In genomic region chrX:35340451-35340850, GRCh38 we compare ENCODE assay signal across 23 cellular contexts.
DNase-seq lines count a peak whose midpoint lies in the region; ATAC-seq, FAIRE-seq and TF ChIP-seq lines count a peak whose summit lies in the region.
"Had no signal": no experiment of that assay in that cellular context is flagged by ENCODE, and none has a peak within 500 bp of the region (broad histone marks: within the 10 kb centered on the region; RNA-seq: fewer than 3 reads in every experiment).

No MANE protein-coding gene starts in this region.

- H3K27ac ChIP-seq in astrocyte (ENCODE audit: low read depth, low read length) (no peak overlapping the region), epithelial cell of prostate (peak overlapping the region; percentile 62), neuronal stem cell (replicated peaks; ENCODE audit: low read length) (no peak overlapping the region)
- H3K27ac ChIP-seq: HL-60, KMS-11 had no signal

- H3K4me2 ChIP-seq in astrocyte (ENCODE audit: low read length), result no peak overlapping the region
- no peak overlapping the region for H3K4me2 ChIP-seq in neuronal stem cell (ENCODE audit: insufficient read depth, low read length, poor library complexity, severe bottlenecking)
- H3K4me2 ChIP-seq: KMS-11 had no signal

- no peaks in the 10 kb centered on the region for H3K9me3 Mint-ChIP-seq in astrocyte (ENCODE audit: unreplicated experiment)

- no peak overlapping the region for H2BK12ac ChIP-seq in neuronal stem cell (ENCODE audit: low read length)

- H3K9me3 ChIP-seq in astrocyte (ENCODE audit: insufficient read depth, low read depth, low read length) (no peaks in the 10 kb centered on the region), neuronal stem cell (replicated peaks in 1 of 2; ENCODE audit: control insufficient read depth in 2 of 2, insufficient read depth in 1 of 2, low read depth in 1 of 2, low read length in 2 of 2) (no peaks in the 10 kb centered on the region)

- no peak overlapping the region for H4K91ac ChIP-seq in neuronal stem cell (ENCODE audit: low read depth, low read length, poor library complexity)

- no peaks in the 10 kb centered on the region for H3K27me3 Mint-ChIP-seq in astrocyte (ENCODE audit: low read depth, unreplicated experiment)
- H3K27me3 Mint-ChIP-seq: CD4-positive, alpha-beta memory T cell; IgD-negative memory B cell had no signal

- no peak overlapping the region for H3K9ac ChIP-seq in astrocyte (ENCODE audit: low read length)
- no peak overlapping the region for H3K9ac ChIP-seq in neuronal stem cell (ENCODE audit: low read depth, low read length, poor library complexity)
- H3K9ac ChIP-seq: KMS-11 had no signal

- FAIRE-seq in astrocyte (lab: Jason Lieb, UNC), result peak; percentile 92
- FAIRE-seq: G401.6, H1 had no signal

- H3K4ac ChIP-seq in neuronal stem cell (ENCODE audit: low read length), result no peak overlapping the region

- H3K23ac ChIP-seq in neuronal stem cell (ENCODE audit: low read depth, low read length, poor library complexity), result no peak overlapping the region

- no peak overlapping the region for H4K8ac ChIP-seq in neuronal stem cell (ENCODE audit: low read depth, low read length)

- no peak overlapping the region for H3K18ac ChIP-seq in neuronal stem cell (ENCODE audit: low read length)

- no peaks in the 10 kb centered on the region for H3K4me1 Mint-ChIP-seq in astrocyte (ENCODE audit: low read depth, unreplicated experiment)
- H3K4me1 Mint-ChIP-seq: CD4-positive, alpha-beta memory T cell; IgD-negative memory B cell had no signal

- H3K27me3 ChIP-seq in astrocyte (ENCODE audit: insufficient read depth, low read length) (no peaks in the 10 kb centered on the region), neuronal stem cell (ENCODE audit: control insufficient read depth in 3 of 3, insufficient read depth in 3 of 3, low read depth in 1 of 3, low read length in 3 of 3) (no peaks in the 10 kb centered on the region)

- H3K36me3 ChIP-seq in astrocyte (ENCODE audit: insufficient read depth, low read length) (no peaks in the 10 kb centered on the region), neuronal stem cell (replicated peaks in 1 of 2; ENCODE audit: control insufficient read depth in 2 of 2, insufficient read depth in 2 of 2, low read length in 2 of 2) (no peaks in the 10 kb centered on the region)

- no peak overlapping the region for H3K27ac Mint-ChIP-seq in astrocyte (ENCODE audit: unreplicated experiment)
- H3K27ac Mint-ChIP-seq: CD4-positive, alpha-beta memory T cell; IgD-negative memory B cell had no signal

- H3K4me3 Mint-ChIP-seq in astrocyte (ENCODE audit: unreplicated experiment), result no peak overlapping the region
- H3K4me3 Mint-ChIP-seq: CD4-positive, alpha-beta memory T cell; IgD-negative memory B cell had no signal

- no peak overlapping the region for H2BK120ac ChIP-seq in neuronal stem cell (ENCODE audit: low read depth, low read length)

- no peaks in the 10 kb centered on the region for H3K36me3 Mint-ChIP-seq in astrocyte (ENCODE audit: low read depth, unreplicated experiment)
- H3K36me3 Mint-ChIP-seq: CD4-positive, alpha-beta memory T cell; IgD-negative memory B cell had no signal

- TF ChIP-seq CTCF in astrocyte (IDR thresholded peaks at IDR 0.05; ENCODE audit: insufficient read depth, low read depth, low read length), result no peak

- H3K79me1 ChIP-seq in neuronal stem cell (ENCODE audit: low read depth, low read length), result no peaks in the 10 kb centered on the region

- no CpG with 5 or more reads among the region's 1 CpG for WGBS in neuronal stem cell (ENCODE audit: extremely low coverage in 2 of 2, insufficient read length in 2 of 2, insufficient replicate concordance in 1 of 2), 2 donors

- H4K20me1 ChIP-seq in astrocyte (ENCODE audit: insufficient read depth, low read length), result no peaks in the 10 kb centered on the region

- no peak overlapping the region for H2AK5ac ChIP-seq in neuronal stem cell (ENCODE audit: low read depth, low read length)

- no peaks in the 10 kb centered on the region for H3K79me2 ChIP-seq in astrocyte (ENCODE audit: insufficient read depth, low read length)

- no peak overlapping the region for H3K4me3 ChIP-seq in astrocyte (ENCODE audit: insufficient read depth, low read depth, low read length)
- H3K4me3 ChIP-seq in neuronal stem cell (ENCODE audit: low read length in 2 of 2), result no peak overlapping the region

- ATAC-seq in GM19452 (IDR thresholded peaks at IDR 0.05; ENCODE audit: unreplicated experiment), result no peak

- no peak overlapping the region for H2AFZ ChIP-seq in astrocyte (ENCODE audit: low read depth, low read length)
- no peak overlapping the region for H2AFZ ChIP-seq in neuronal stem cell (ENCODE audit: low read length)

- no peaks in the 10 kb centered on the region for H3K4me1 ChIP-seq in astrocyte (ENCODE audit: insufficient read depth, low read length)
- no peaks in the 10 kb centered on the region for H3K4me1 ChIP-seq in neuronal stem cell (ENCODE audit: control insufficient read depth in 2 of 2, insufficient read depth in 1 of 2, low read depth in 1 of 2, low read length in 2 of 2)

- no peak overlapping the region for H3K14ac ChIP-seq in neuronal stem cell (ENCODE audit: low read length)

- DNase-seq in LoVo (ENCODE audit: low spot score) (peak; percentile 1), astrocyte (ENCODE audit: low read depth) (no peak), epithelial cell of prostate (ENCODE audit: low read depth, low spot score) (peak; percentile 2), neuronal stem cell (ENCODE audit: low spot score) (no peak)
- DNase-seq in activated CD4-positive, alpha-beta T cell treated with anti-CD3 and anti-CD28 coated beads, Interleukin-2, amount 50 U/mL, for 4 hours, result no peak
- no peak for DNase-seq in activated CD4-positive, alpha-beta T cell treated with anti-CD3 and anti-CD28 coated beads, Interleukin-2, amount 50 U/mL, for 48 hours
- DNase-seq: C1 segment of cervical spinal cord; CD4-positive, alpha-beta memory T cell; COR-L47; HCEC 1CT; NCI-H1092 treated with DMSO at 0.1 percent for 48 hours; NCI-H1436; NCI-H187 treated with DMSO at 0.1 percent for 48 hours; NCI-H2171 treated with DMSO at 0.1 percent for 48 hours; NCI-H524; NCI-H774; SHP77 had no signal

- no peak overlapping the region for H2BK5ac ChIP-seq in neuronal stem cell (ENCODE audit: low read length)

- H2BK15ac ChIP-seq in neuronal stem cell (ENCODE audit: low read length), result no peak overlapping the region

Comparison
In these comparisons a context has a peak if more than half of its experiments do, and no peak if none do; other contexts are left out.
1. DNase-seq: peak in LoVo (single experiment) and epithelial cell of prostate (single experiment); none in astrocyte (single experiment), activated CD4-positive, alpha-beta T cell treated with anti-CD3 and anti-CD28 coated beads, Interleukin-2, amount 50 U/mL, for 4 hours (0 of 2), neuronal stem cell (single experiment) and activated CD4-positive, alpha-beta T cell treated with anti-CD3 and anti-CD28 coated beads, Interleukin-2, amount 50 U/mL, for 48 hours (0 of 2).